ENCODE assay signal across 19 cellular contexts in genomic region chr1:105652109-105652508, GRCh38.
A peak's percentile ranks its signal among the peaks of the same experiment; 100 is the strongest.
DNase-seq lines count a peak whose midpoint lies in the region; FAIRE-seq and TF ChIP-seq lines count a peak whose summit lies in the region.
"Had no signal": no experiment of that assay in that cellular context is flagged by ENCODE, and none has a peak within 500 bp of the region (broad histone marks: within the 10 kb centered on the region; RNA-seq: fewer than 3 reads in every experiment).

No MANE protein-coding gene starts in this region.

- no peak overlapping the region for H3K4me3 ChIP-seq in bronchial epithelial cell (ENCODE audit: low read depth, low read length)
- no peak overlapping the region for H3K4me3 ChIP-seq in kidney epithelial cell (ENCODE audit: low read depth, low read length)
- H3K4me3 ChIP-seq in lower leg skin (ENCODE audit: low read depth, poor library complexity, severe bottlenecking): no peak overlapping the region
- H3K4me3 ChIP-seq: BLaER1, GM12878, GM23338, K562 had no signal

- no peak for TF ChIP-seq POLR2A in lower leg skin (IDR thresholded peaks at IDR 0.05)

- WGBS in lower leg skin, 2 donors: 93 to 96% methylated on average over 1 of the region's 1 CpG

- no peak for FAIRE-seq in bronchial epithelial cell (lab: Jason Lieb, UNC)
- FAIRE-seq: A204.1, GM12878, H54, HTR-8/SVneo, K562 had no signal

- intact Hi-C loops in lower leg skin (cut with DNase I; ENCODE audit: low total_unique reads): no loop called here

- H3K36me3 ChIP-seq in bronchial epithelial cell (ENCODE audit: control insufficient read depth, insufficient read depth, low read length): no peaks in the 10 kb centered on the region
- H3K36me3 ChIP-seq in kidney epithelial cell (ENCODE audit: control insufficient read depth, insufficient read depth, low read length): no peaks in the 10 kb centered on the region
- H3K36me3 ChIP-seq: BLaER1 had no signal

- peak; percentile 9 for DNase-seq in ELR (ENCODE audit: low read depth)
- peak; percentile 19 for DNase-seq in bronchial epithelial cell (ENCODE audit: low read depth)
- peak; percentile 42 for DNase-seq in kidney epithelial cell (ENCODE audit: low read depth)
- no peak for DNase-seq in activated gamma-delta T cell treated with Interleukin-2 at 50 U/mL for 16 hours
- no peak for DNase-seq in lower leg skin (ENCODE audit: low spot score in 2 of 2)
- DNase-seq in HCEC 1CT: no peak
- no peak for DNase-seq in dermis blood vessel endothelial cell
- DNase-seq: AML-193; Calu3; CD4-positive, alpha-beta memory T cell; DMS79 treated with DMSO at 0.1 percent for 48 hours; IMR-90 had no signal

- no peak for TF ChIP-seq CTCF in bronchial epithelial cell (IDR thresholded peaks at IDR 0.05; ENCODE audit: insufficient read depth, low read length, severe bottlenecking)
- TF ChIP-seq CTCF in kidney epithelial cell (IDR thresholded peaks at IDR 0.05; ENCODE audit: insufficient read depth, low read length, poor library complexity, severe bottlenecking): no peak
- no peak for TF ChIP-seq CTCF in lower leg skin (IDR thresholded peaks at IDR 0.05)

- H3K27me3 ChIP-seq in bronchial epithelial cell (ENCODE audit: control insufficient read depth, insufficient read depth, low read length) (no peaks in the 10 kb centered on the region), kidney epithelial cell (ENCODE audit: control insufficient read depth, insufficient read depth, low read length) (no peaks in the 10 kb centered on the region)
- H3K27me3 ChIP-seq: BLaER1 had no signal

Comparison
In these comparisons a context has a peak if more than half of its experiments do, and no peak if none do; other contexts are left out.
1. DNase-seq: peak in ELR (single experiment), bronchial epithelial cell (single experiment) and kidney epithelial cell (single experiment); none in activated gamma-delta T cell treated with Interleukin-2 at 50 U/mL for 16 hours (single experiment), lower leg skin (0 of 2), HCEC 1CT (single experiment) and dermis blood vessel endothelial cell (single experiment).